Comparison of ENCODE assay signal across 1 cellular context in the genomic region with DNA sequence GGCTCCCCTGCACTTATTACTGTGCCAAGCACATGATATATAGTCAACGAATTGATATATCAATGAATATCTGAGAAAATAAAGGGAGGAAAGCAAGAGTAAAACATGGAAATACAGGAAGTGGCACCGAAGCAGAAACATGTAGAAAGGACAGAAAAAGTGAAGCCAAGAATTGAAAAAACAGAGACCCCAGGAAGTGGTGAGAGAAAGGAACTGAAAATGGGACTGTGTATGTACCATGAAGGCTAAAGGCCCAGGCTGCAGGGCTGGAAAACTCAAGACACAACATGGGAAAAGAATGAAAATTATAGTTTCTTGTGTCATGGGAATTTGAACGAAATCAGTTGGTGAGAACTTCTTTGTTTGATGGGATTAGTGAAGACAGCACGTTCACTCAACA.
TF ChIP-seq lines count a peak whose summit lies in the region.

No MANE protein-coding gene starts in this region.

TF ChIP-seq in GM12878, 131 proteins besides CTCF, POLR2A, EP300 and RAD21 (continued from another document):
- TF ChIP-seq ASH2L (IDR thresholded peaks at IDR 0.05; ENCODE audit: borderline replicate concordance, low read depth) (no peak), ETV6 (conservative IDR thresholded peaks at IDR 0.05 in 1 of 2, IDR thresholded peaks at IDR 0.05 in 1 of 2; ENCODE audit: borderline replicate concordance in 1 of 2, low read depth in 1 of 2) (peak in 1 of 2 experiments; percentile 50; a peak in 1 of 4 replicates), FOXK2 (IDR thresholded peaks at IDR 0.05) (no peak), ATF7 (IDR thresholded peaks at IDR 0.05; ENCODE audit: low read depth) (no peak), EED (IDR thresholded peaks at IDR 0.05; ENCODE audit: low read depth) (peak; percentile 65; the same call in 1 of the 2 replicates), BRCA1 (IDR thresholded peaks at IDR 0.05; ENCODE audit: low read depth, low read length) (no peak), CBX5 (IDR thresholded peaks at IDR 0.05; ENCODE audit: low read depth) (no peak), ZNF217 (IDR thresholded peaks at IDR 0.05) (0 out of 2 replicates have a peak, but pooled peaks have one; percentile 21), SPI1 (IDR thresholded peaks at IDR 0.05; ENCODE audit: borderline replicate concordance, insufficient read depth, low read depth, low read length) (peak; percentile 89; the same call in 1 of the 2 replicates), CHD2 (IDR thresholded peaks at IDR 0.05; ENCODE audit: borderline replicate concordance, low read depth, low read length) (no peak)
- TF ChIP-seq, protein P1, sequence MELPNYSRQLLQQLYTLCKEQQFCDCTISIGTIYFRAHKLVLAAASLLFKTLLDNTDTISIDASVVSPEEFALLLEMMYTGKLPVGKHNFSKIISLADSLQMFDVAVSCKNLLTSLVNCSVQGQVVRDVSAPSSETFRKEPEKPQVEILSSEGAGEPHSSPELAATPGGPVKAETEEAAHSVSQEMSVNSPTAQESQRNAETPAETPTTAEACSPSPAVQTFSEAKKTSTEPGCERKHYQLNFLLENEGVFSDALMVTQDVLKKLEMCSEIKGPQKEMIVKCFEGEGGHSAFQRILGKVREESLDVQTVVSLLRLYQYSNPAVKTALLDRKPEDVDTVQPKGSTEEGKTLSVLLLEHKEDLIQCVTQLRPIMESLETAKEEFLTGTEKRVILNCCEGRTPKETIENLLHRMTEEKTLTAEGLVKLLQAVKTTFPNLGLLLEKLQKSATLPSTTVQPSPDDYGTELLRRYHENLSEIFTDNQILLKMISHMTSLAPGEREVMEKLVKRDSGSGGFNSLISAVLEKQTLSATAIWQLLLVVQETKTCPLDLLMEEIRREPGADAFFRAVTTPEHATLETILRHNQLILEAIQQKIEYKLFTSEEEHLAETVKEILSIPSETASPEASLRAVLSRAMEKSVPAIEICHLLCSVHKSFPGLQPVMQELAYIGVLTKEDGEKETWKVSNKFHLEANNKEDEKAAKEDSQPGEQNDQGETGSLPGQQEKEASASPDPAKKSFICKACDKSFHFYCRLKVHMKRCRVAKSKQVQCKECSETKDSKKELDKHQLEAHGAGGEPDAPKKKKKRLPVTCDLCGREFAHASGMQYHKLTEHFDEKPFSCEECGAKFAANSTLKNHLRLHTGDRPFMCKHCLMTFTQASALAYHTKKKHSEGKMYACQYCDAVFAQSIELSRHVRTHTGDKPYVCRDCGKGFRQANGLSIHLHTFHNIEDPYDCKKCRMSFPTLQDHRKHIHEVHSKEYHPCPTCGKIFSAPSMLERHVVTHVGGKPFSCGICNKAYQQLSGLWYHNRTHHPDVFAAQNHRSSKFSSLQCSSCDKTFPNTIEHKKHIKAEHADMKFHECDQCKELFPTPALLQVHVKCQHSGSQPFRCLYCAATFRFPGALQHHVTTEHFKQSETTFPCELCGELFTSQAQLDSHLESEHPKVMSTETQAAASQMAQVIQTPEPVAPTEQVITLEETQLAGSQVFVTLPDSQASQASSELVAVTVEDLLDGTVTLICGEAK (IDR thresholded peaks at IDR 0.05; ENCODE audit: borderline replicate concordance), result no peak
- TF ChIP-seq, protein P2, sequence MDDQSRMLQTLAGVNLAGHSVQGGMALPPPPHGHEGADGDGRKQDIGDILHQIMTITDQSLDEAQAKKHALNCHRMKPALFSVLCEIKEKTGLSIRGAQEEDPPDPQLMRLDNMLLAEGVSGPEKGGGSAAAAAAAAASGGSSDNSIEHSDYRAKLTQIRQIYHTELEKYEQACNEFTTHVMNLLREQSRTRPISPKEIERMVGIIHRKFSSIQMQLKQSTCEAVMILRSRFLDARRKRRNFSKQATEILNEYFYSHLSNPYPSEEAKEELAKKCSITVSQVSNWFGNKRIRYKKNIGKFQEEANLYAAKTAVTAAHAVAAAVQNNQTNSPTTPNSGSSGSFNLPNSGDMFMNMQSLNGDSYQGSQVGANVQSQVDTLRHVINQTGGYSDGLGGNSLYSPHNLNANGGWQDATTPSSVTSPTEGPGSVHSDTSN (IDR thresholded peaks at IDR 0.05; ENCODE audit: insufficient replicate concordance, low read depth, low read length), result no peak
